Comparison of ENCODE assay signal across 1 cellular context in the genomic region with DNA sequence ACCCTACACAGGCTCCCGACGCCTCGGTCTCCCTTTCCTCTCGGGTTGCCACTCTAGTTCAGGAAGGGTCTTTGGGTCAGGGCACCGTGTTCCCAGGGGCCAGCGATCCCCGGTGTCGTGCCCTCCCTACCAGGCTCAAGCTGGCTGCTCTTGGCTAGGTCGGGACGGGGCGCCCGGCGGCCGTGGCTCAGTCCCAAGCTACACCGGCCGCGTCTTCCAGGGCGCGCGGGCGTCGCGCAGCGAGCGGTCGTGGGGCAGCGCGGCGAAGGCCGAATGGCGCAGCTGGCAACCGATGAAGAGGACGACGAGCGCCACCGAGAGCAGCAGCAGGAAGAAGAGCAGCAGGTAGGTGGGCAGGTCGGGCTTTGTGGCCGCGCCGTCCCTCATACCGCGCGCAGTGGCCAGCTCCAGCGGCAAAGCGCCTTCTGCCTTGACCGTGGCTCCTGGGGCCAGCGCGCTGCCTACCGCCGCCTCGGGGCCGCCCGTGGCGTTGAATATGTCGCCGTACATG.
TF ChIP-seq lines count a peak whose summit lies in the region.

No MANE protein-coding gene starts in this region.

TF ChIP-seq in GM23338, 12 proteins besides CTCF, POLR2A, EP300 and RAD21:
- TF ChIP-seq, protein P1, sequence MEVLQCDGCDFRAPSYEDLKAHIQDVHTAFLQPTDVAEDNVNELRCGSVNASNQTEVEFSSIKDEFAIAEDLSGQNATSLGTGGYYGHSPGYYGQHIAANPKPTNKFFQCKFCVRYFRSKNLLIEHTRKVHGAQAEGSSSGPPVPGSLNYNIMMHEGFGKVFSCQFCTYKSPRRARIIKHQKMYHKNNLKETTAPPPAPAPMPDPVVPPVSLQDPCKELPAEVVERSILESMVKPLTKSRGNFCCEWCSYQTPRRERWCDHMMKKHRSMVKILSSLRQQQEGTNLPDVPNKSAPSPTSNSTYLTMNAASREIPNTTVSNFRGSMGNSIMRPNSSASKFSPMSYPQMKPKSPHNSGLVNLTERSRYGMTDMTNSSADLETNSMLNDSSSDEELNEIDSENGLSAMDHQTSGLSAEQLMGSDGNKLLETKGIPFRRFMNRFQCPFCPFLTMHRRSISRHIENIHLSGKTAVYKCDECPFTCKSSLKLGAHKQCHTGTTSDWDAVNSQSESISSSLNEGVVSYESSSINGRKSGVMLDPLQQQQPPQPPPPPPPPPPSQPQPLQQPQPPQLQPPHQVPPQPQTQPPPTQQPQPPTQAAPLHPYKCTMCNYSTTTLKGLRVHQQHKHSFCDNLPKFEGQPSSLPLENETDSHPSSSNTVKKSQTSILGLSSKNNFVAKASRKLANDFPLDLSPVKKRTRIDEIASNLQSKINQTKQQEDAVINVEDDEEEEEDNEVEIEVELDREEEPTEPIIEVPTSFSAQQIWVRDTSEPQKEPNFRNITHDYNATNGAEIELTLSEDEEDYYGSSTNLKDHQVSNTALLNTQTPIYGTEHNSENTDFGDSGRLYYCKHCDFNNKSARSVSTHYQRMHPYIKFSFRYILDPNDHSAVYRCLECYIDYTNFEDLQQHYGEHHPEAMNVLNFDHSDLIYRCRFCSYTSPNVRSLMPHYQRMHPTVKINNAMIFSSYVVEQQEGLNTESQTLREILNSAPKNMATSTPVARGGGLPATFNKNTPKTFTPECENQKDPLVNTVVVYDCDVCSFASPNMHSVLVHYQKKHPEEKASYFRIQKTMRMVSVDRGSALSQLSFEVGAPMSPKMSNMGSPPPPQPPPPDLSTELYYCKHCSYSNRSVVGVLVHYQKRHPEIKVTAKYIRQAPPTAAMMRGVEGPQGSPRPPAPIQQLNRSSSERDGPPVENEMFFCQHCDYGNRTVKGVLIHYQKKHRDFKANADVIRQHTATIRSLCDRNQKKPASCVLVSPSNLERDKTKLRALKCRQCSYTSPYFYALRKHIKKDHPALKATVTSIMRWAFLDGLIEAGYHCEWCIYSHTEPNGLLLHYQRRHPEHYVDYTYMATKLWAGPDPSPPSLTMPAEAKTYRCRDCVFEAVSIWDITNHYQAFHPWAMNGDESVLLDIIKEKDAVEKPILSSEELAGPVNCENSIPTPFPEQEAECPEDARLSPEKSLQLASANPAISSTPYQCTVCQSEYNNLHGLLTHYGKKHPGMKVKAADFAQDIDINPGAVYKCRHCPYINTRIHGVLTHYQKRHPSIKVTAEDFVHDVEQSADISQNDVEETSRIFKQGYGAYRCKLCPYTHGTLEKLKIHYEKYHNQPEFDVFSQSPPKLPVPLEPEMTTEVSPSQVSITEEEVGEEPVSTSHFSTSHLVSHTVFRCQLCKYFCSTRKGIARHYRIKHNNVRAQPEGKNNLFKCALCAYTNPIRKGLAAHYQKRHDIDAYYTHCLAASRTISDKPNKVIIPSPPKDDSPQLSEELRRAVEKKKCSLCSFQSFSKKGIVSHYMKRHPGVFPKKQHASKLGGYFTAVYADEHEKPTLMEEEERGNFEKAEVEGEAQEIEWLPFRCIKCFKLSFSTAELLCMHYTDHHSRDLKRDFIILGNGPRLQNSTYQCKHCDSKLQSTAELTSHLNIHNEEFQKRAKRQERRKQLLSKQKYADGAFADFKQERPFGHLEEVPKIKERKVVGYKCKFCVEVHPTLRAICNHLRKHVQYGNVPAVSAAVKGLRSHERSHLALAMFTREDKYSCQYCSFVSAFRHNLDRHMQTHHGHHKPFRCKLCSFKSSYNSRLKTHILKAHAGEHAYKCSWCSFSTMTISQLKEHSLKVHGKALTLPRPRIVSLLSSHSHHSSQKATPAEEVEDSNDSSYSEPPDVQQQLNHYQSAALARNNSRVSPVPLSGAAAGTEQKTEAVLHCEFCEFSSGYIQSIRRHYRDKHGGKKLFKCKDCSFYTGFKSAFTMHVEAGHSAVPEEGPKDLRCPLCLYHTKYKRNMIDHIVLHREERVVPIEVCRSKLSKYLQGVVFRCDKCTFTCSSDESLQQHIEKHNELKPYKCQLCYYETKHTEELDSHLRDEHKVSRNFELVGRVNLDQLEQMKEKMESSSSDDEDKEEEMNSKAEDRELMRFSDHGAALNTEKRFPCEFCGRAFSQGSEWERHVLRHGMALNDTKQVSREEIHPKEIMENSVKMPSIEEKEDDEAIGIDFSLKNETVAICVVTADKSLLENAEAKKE (CRISPR knock-in tag; IDR thresholded peaks at IDR 0.05) = no peak
- no peak for TF ChIP-seq NANOG (IDR thresholded peaks at IDR 0.05; ENCODE audit: borderline replicate concordance)
- TF ChIP-seq EZH2phosphoT487 (IDR thresholded peaks at IDR 0.05; ENCODE audit: unreplicated experiment) = peak; percentile 11
- no peak for TF ChIP-seq ZNF331 (CRISPR knock-in tag; IDR thresholded peaks at IDR 0.05; ENCODE audit: low read depth)
- TF ChIP-seq EZH2 (IDR thresholded peaks at IDR 0.05; ENCODE audit: low read depth, unreplicated experiment) = peak; percentile 36
- no peak for TF ChIP-seq STAT1 (IDR thresholded peaks at IDR 0.05; ENCODE audit: unreplicated experiment)
- no peak for TF ChIP-seq ETS1 (IDR thresholded peaks at IDR 0.05)
- no peak for TF ChIP-seq POLR2AphosphoS5 (IDR thresholded peaks at IDR 0.05; ENCODE audit: low read depth)
- TF ChIP-seq CREB1 (CRISPR knock-in tag; IDR thresholded peaks at IDR 0.05; ENCODE audit: low read depth) = no peak
- no peak for TF ChIP-seq ZNF114 (CRISPR knock-in tag; IDR thresholded peaks at IDR 0.05)
- no peak for TF ChIP-seq REST (IDR thresholded peaks at IDR 0.05; ENCODE audit: unreplicated experiment)
